ENCODE assay signal across 36 cellular contexts in genomic region chr5:178245389-178245788, GRCh38. TPM values are rescaled to one million over a fixed set of nuclear protein-coding genes. Genes with fewer than 3 reads are reported as not detected.
"Had no signal": no experiment of that assay in that cellular context is flagged by ENCODE, and none has a peak within 500 bp of the region (broad histone marks: within the 10 kb centered on the region; RNA-seq: fewer than 3 reads in every experiment).

No MANE protein-coding gene starts in this region.

- H3K27ac ChIP-seq: adrenal gland, ascending aorta, cardiac muscle cell, VCaP had no signal

- DNase-seq: activated B cell treated with CpG ODN at 0.5 μM for 24 hours; activated CD4-positive, alpha-beta memory T cell treated with anti-CD3 and anti-CD28 coated beads for 36 hours; activated CD4-positive, alpha-beta T cell treated with anti-CD3 and anti-CD28 coated beads for 4 hours; activated CD4-positive, alpha-beta T cell treated with anti-CD3 and anti-CD28 coated beads, Interleukin-2, amount 10 ng/mL, durations not matched to agents 24 days and 14 days; activated CD4-positive, alpha-beta T cell treated with anti-CD3 and anti-CD28 coated beads, Interleukin-2, amount 50 U/mL, for 1 hour; activated CD4-positive, alpha-beta T cell treated with anti-CD3 and anti-CD28 coated beads, Interleukin-2, amount 50 U/mL, for 4 hours; activated CD4-positive, CD25-positive, alpha-beta regulatory T cell treated with anti-CD3 and anti-CD28 coated beads, Interleukin-2, amount 50 U/mL, for 72 hours; activated CD8-positive, alpha-beta memory T cell treated with anti-CD3 and anti-CD28 coated beads, Interleukin-2, amount 50 U/mL, for 4 hours; activated CD8-positive, alpha-beta T cell treated with anti-CD3 and anti-CD28 coated beads for 36 hours; activated effector memory CD4-positive, alpha-beta T cell treated with anti-CD3 and anti-CD28 coated beads, Interleukin-2, amount 50 U/mL, for 16 hours; activated gamma-delta T cell treated with Interleukin-2 at 50 U/mL for 16 hours; activated naive CD4-positive, alpha-beta T cell; activated naive CD4-positive, alpha-beta T cell treated with anti-CD3 and anti-CD28 coated beads for 36 hours; activated naive CD4-positive, alpha-beta T cell treated with anti-CD3 and anti-CD28 coated beads, Interleukin-2, amount 50 U/mL, for 16 hours; activated naive CD8-positive, alpha-beta T cell treated with anti-CD3 and anti-CD28 coated beads for 36 hours; activated T-cell treated with anti-CD3 and anti-CD28 coated beads for 4 hours; activated T-cell treated with anti-CD3 and anti-CD28 coated beads, Interleukin-2, amount 50 U/mL, for 1 hour; activated T-cell treated with anti-CD3 and anti-CD28 coated beads, Interleukin-2, amount 50 U/mL, for 4 hours; activated T-cell treated with anti-CD3 and anti-CD28 coated beads, Interleukin-2, amount 50 U/mL, for 72 hours; adrenal gland; amniotic stem cell; anterior cingulate cortex; caudate nucleus; cerebellar nuclear complex; T-helper 1 cell; T-helper 2 cell; T-helper 9 cell had no signal

- H3K4me3 ChIP-seq: adrenal gland, ascending aorta, cardiac muscle cell had no signal

- H3K36me3 ChIP-seq: adrenal gland, ascending aorta, cardiac muscle cell had no signal

- H3K4me1 ChIP-seq: ascending aorta had no signal

- H3K27me3 ChIP-seq: adrenal gland, ascending aorta, cardiac muscle cell had no signal

- ATAC-seq: activated CD8-positive, alpha-beta T cell treated with anti-CD3 and anti-CD28 coated beads for 36 hours; activated naive CD4-positive, alpha-beta T cell treated with anti-CD3 and anti-CD28 coated beads, Interleukin-2, amount 50 U/mL, for 72 hours; activated T-cell treated with anti-CD3 and anti-CD28 coated beads, Interleukin-2, amount 50 U/mL, for 4 hours; activated T-cell treated with anti-CD3 and anti-CD28 coated beads, Interleukin-2, amount 50 U/mL, for 72 hours; activated T-helper 17 cell treated with anti-CD3 and anti-CD28 coated beads, Interleukin-2, amount 50 U/mL, for 72 hours had no signal

- H3K9me3 ChIP-seq: adrenal gland, ascending aorta had no signal

RNA-seq across cellular contexts. Expression of gene GMCL2, which starts 58.2 kb away (rescaled TPM):
- total RNA-seq: activated B cell treated with CpG ODN at 0.5 μM for 24 hours; activated CD4-positive, alpha-beta memory T cell treated with anti-CD3 and anti-CD28 coated beads for 36 hours; activated CD4-positive, alpha-beta T cell treated with anti-CD3 and anti-CD28 coated beads, Interleukin-2, amount 10 ng/mL, durations not matched to agents 24 days and 14 days; activated CD8-positive, alpha-beta memory T cell treated with anti-CD3 and anti-CD28 coated beads for 36 hours; activated CD8-positive, alpha-beta T cell treated with anti-CD3 and anti-CD28 coated beads for 36 hours; activated naive CD4-positive, alpha-beta T cell treated with anti-CD3 and anti-CD28 coated beads for 36 hours; activated naive CD4-positive, alpha-beta T cell treated with anti-CD3 and anti-CD28 coated beads, Interleukin-2, amount 50 U/mL, for 72 hours; activated naive CD8-positive, alpha-beta T cell treated with anti-CD3 and anti-CD28 coated beads for 36 hours; activated T-cell treated with anti-CD3 and anti-CD28 coated beads, Interleukin-2, amount 50 U/mL, for 4 hours; activated T-cell treated with anti-CD3 and anti-CD28 coated beads, Interleukin-2, amount 50 U/mL, for 72 hours; activated T-helper 1 cell treated with anti-CD3 and anti-CD28 coated beads, Interleukin-12 subunit alpha, Interleukin-12 subunit beta, Interleukin-2, Interleukin-4 antibody, amounts not matched to agents 30 ng/mL and 10 ng/mL and 1 ng/mL, durations not matched to agents 14 hours and 24 hours and 36 hours; activated T-helper 17 cell treated with anti-CD3 and anti-CD28 coated beads, Interleukin-2, amount 50 U/mL, for 72 hours; adrenal gland; ascending aorta; bronchial epithelial cell; cardiac muscle cell; chondrocyte had no signal
- polyA plus RNA-seq: adrenal gland, cardiac muscle cell had no signal
